In genomic region chr4:169348541-169348940, GRCh38 we compare ENCODE assay signal across 23 cellular contexts.
DNase-seq lines count a peak whose midpoint lies in the region; ATAC-seq lines count a peak whose summit lies in the region.
"Had no signal": no experiment of that assay in that cellular context is flagged by ENCODE, and none has a peak within 500 bp of the region (broad histone marks: within the 10 kb centered on the region; RNA-seq: fewer than 3 reads in every experiment).

No MANE protein-coding gene starts in this region.

- no peak for ATAC-seq in GM18907 (IDR thresholded peaks at IDR 0.05; ENCODE audit: unreplicated experiment)
- ATAC-seq: right cardiac atrium, T-cell had no signal

- peak; percentile 28 for DNase-seq in NCI-H2171 treated with DMSO at 0.1 percent for 48 hours (lab: John Stamatoyannopoulos, UW)
- DNase-seq in hippocampal formation (lab: John Stamatoyannopoulos, UW), result peak; percentile 5 to 19
- peak in 6 of 10 donors; percentile 16 to 86 (median 42) for DNase-seq in posterior cingulate gyrus
- DNase-seq in HT-29 (ENCODE audit: low spot score), result no peak
- no peak for DNase-seq in NCI-H146 treated with DMSO at 0.1 percent for 48 hours (lab: John Stamatoyannopoulos, UW; ENCODE audit: unreplicated experiment)
- no peak for DNase-seq in activated naive CD4-positive, alpha-beta T cell treated with Interleukin-2 at 50 U/mL for 16 hours
- DNase-seq: activated CD4-positive, alpha-beta T cell treated with anti-CD3 and anti-CD28 coated beads for 4 hours; activated gamma-delta T cell treated with Interleukin-2 at 50 U/mL for 16 hours; activated T-cell treated with anti-CD3 and anti-CD28 coated beads, Interleukin-2, amount 50 U/mL, for 24 hours; brain microvascular endothelial cell; foreskin melanocyte; NCI-H1436 treated with DMSO at 0.1 percent for 48 hours; NCI-H510A treated with DMSO at 0.1 percent for 48 hours; Peyer's patch; right cardiac atrium; SIG-M5; stimulated activated CD4-positive, alpha-beta T cell treated with anti-CD3 and anti-CD28 coated beads, Interleukin-4, amount 100 ng/mL, for 4 hours; stimulated activated naive CD4-positive, alpha-beta T cell treated with Interleukin-2 at 50 U/mL for 16 hours; T-cell; thyroid gland had no signal

- intact Hi-C loops in posterior cingulate gyrus (cut with DNase I), result no loop called here

- peak overlapping the region; percentile 6 for H3K27ac ChIP-seq in angular gyrus (ENCODE audit: low read depth, low read length)
- H3K27ac ChIP-seq: brain microvascular endothelial cell, esophagus muscularis mucosa, Peyer's patch, thyroid gland had no signal

Comparison
In these comparisons a context has a peak if more than half of its experiments do, and no peak if none do; other contexts are left out.
1. DNase-seq: peak in NCI-H2171 treated with DMSO at 0.1 percent for 48 hours (single experiment), hippocampal formation (2 of 2) and posterior cingulate gyrus (6 of 10); none in HT-29 (single experiment), NCI-H146 treated with DMSO at 0.1 percent for 48 hours (single experiment) and activated naive CD4-positive, alpha-beta T cell treated with Interleukin-2 at 50 U/mL for 16 hours (single experiment).